ENCODE assay signal across 1 cellular context in genomic region chr20:48919882-48920526, GRCh38.
TF ChIP-seq lines count a peak whose summit lies in the region.

No MANE protein-coding gene starts in this region.

TF ChIP-seq in SK-N-SH treated with all-trans-retinoic acid at 6 μM for 48 hours, 23 proteins besides CTCF, POLR2A, EP300 and RAD21 (continued from another document):
- TF ChIP-seq POU6F1 (CRISPR knock-in tag; IDR thresholded peaks at IDR 0.05; ENCODE audit: borderline replicate concordance, low read depth) (no peak), TSHZ2 (CRISPR knock-in tag; IDR thresholded peaks at IDR 0.05) (no peak), ESRRG (CRISPR knock-in tag; IDR thresholded peaks at IDR 0.05) (no peak), ARNTL (CRISPR knock-in tag; IDR thresholded peaks at IDR 0.05; ENCODE audit: borderline replicate concordance, low read depth) (no peak), PPARA (CRISPR knock-in tag; IDR thresholded peaks at IDR 0.05; ENCODE audit: borderline replicate concordance) (no peak)
